Comparison of ENCODE assay signal across 8 cellular contexts in the genomic region with DNA sequence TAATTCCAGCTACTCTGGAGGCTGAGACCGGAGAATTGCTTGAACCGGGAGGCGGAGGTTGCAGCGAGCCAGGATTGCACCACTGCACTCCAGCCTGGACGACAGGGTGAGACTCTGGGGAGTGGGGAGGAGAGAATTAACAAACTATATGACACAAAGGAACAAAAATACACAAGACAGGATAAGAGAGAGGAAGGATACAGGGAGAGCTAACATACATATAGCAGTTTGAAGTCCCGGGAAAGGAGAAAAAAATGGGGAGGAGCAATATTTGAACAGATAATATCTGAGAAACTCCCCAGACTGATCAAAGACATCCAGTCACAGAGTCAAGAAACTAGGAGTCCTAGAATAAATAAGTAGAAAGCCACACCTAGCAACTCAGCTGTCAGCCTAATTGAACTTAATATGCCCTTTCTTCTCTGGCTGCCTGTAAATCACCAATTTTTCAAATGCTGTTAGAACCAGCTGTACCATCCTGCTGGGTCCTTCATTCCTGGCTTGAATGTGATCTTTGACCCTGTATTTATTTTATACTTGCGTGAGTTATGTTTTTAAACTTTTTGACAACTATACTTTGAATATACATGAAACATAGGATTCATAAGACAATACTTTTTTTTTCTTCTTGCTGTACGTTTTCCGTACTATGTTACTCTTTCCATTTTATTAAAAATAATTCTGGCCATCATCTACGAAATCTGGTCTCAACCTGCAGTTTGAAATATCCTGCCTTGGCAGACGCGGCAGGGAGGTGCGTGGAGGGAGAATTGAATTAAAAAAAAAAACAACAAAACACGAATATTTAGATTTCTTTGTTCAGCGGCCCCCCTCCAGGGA. TPM values are rescaled to one million over a fixed set of nuclear protein-coding genes. Genes with fewer than 3 reads are reported as not detected.
DNase-seq lines count a peak whose midpoint lies in the region; ATAC-seq, FAIRE-seq and TF ChIP-seq lines count a peak whose summit lies in the region.

No MANE protein-coding gene starts in this region.

- no peak overlapping the region for H3K4me3 Mint-ChIP-seq in natural killer cell
- H3K4me3 Mint-ChIP-seq in CD4-positive, alpha-beta T cell = no peak overlapping the region
- H3K4me3 Mint-ChIP-seq in stimulated activated memory B cell treated with anti-CD40 and anti-IgM and Interleukin-4, amounts not matched to agents 10 μg/mL and 1 μg/mL and 100 μg/mL, for 72 hours = no peak overlapping the region

- no peak for ATAC-seq in GM12878
- ATAC-seq in natural killer cell = no peak
- ATAC-seq in CD4-positive, alpha-beta T cell (ENCODE audit: poor library complexity) = no peak
- no peak for ATAC-seq in stimulated activated memory B cell treated with anti-CD40 and anti-IgM and Interleukin-4, amounts not matched to agents 10 μg/mL and 1 μg/mL and 100 μg/mL, for 72 hours
- ATAC-seq in GM21390 (IDR thresholded peaks at IDR 0.05; ENCODE audit: unreplicated experiment) = no peak

- no peak for TF ChIP-seq RAD21 in GM12878 (IDR thresholded peaks at IDR 0.05; ENCODE audit: insufficient read depth, low read depth, low read length)

- peaks cover 43 to 57% of the 10 kb centered on the region in 2 donors for H3K27me3 Mint-ChIP-seq in natural killer cell (ENCODE audit: low read depth in 2 of 2)
- H3K27me3 Mint-ChIP-seq in CD4-positive, alpha-beta T cell = peaks cover 73% of the 10 kb centered on the region
- H3K27me3 Mint-ChIP-seq in stimulated activated memory B cell treated with anti-CD40 and anti-IgM and Interleukin-4, amounts not matched to agents 10 μg/mL and 1 μg/mL and 100 μg/mL, for 72 hours = peaks cover 44% of the 10 kb centered on the region

- FAIRE-seq in GM12878 (lab: Jason Lieb, UNC) = no peak
- no peak for FAIRE-seq in small intestine (lab: Jason Lieb, UNC)

- H2AFZ ChIP-seq in GM12878 (ENCODE audit: control insufficient read depth, low read depth, low read length) = no peak overlapping the region

- H3K79me2 ChIP-seq in GM12878 (ENCODE audit: control insufficient read depth, insufficient read depth, low read length) = no peaks in the 10 kb centered on the region

- H3K9me3 ChIP-seq in HUES6 (ENCODE audit: control insufficient read depth, insufficient read depth, low read depth, low read length) (peaks cover 12% of the 10 kb centered on the region), GM12878 (replicated peaks; ENCODE audit: control insufficient read depth, insufficient read depth, low read length) (no peaks in the 10 kb centered on the region; the same call in 2 of the 3 replicates), small intestine (ENCODE audit: control insufficient read depth, low read depth) (no peaks in the 10 kb centered on the region)
- peaks cover 13% of the 10 kb centered on the region for H3K9me3 ChIP-seq in CD4-positive, alpha-beta T cell (ENCODE audit: control insufficient read depth, low read length)

- SMC1A ChIA-PET in GM12878 (lab: Charles Lee; ENCODE audit: uncharacterized antibody, unreplicated experiment) = no interaction called here

- H3K4me3 ChIP-seq in HUES6 (ENCODE audit: low read depth, low read length) (peak overlapping the region; percentile 72), GM12878 (peak overlapping the region; percentile 36; the same call in 1 of the 2 replicates), small intestine (ENCODE audit: low read depth in 1 of 2, low read length in 2 of 2) (peak overlapping the region; percentile 56 to 65)

- DNase-seq in GM12878 (ENCODE audit: low read depth, low spot score) = no peak
- peak; percentile 86 for DNase-seq in small intestine
- DNase-seq in natural killer cell = no peak
- DNase-seq in CD4-positive, alpha-beta T cell = no peak

- TF ChIP-seq POLR2A in GM12878 (IDR thresholded peaks at IDR 0.05; ENCODE audit: low read depth, low read length) = no peak

- H3K9me3 Mint-ChIP-seq in natural killer cell = peaks cover 2 to 4% of the 10 kb centered on the region in 2 donors
- peaks cover 4% of the 10 kb centered on the region for H3K9me3 Mint-ChIP-seq in CD4-positive, alpha-beta T cell
- H3K9me3 Mint-ChIP-seq in stimulated activated memory B cell treated with anti-CD40 and anti-IgM and Interleukin-4, amounts not matched to agents 10 μg/mL and 1 μg/mL and 100 μg/mL, for 72 hours = peaks cover 6% of the 10 kb centered on the region

- in situ Hi-C loops in GM12878 (cut with MboI) = no loop called here

- no TSS peak for BruUV-seq in GM12878 (replicated peaks; lab: Mats Ljungman, UMichigan)

- H3K27me3 ChIP-seq in HUES6 (ENCODE audit: control insufficient read depth, insufficient read depth, low read length) = peaks cover 31% of the 10 kb centered on the region
- H3K27me3 ChIP-seq in GM12878 (replicated peaks in 1 of 2; ENCODE audit: control insufficient read depth in 2 of 2, insufficient read depth in 2 of 2, low read length in 1 of 2) = peaks cover 5 to 8% of the 10 kb centered on the region in 2 experiments; a peak in 3 of 4 replicates
- H3K27me3 ChIP-seq in layer of hippocampus (ENCODE audit: control insufficient read depth, insufficient read depth, low read length) = no peaks in the 10 kb centered on the region
- no peaks in the 10 kb centered on the region for H3K27me3 ChIP-seq in small intestine (ENCODE audit: control insufficient read depth in 2 of 2, insufficient read depth in 2 of 2, low read length in 2 of 2)
- H3K27me3 ChIP-seq in CD4-positive, alpha-beta T cell (ENCODE audit: control insufficient read depth, insufficient read depth, low read length) = peaks cover 28% of the 10 kb centered on the region

- H4K20me1 ChIP-seq in GM12878 (ENCODE audit: control insufficient read depth, insufficient read depth) = no peaks in the 10 kb centered on the region

- H3K27ac Mint-ChIP-seq in natural killer cell = no peak overlapping the region
- no peak overlapping the region for H3K27ac Mint-ChIP-seq in CD4-positive, alpha-beta T cell
- H3K27ac Mint-ChIP-seq in stimulated activated memory B cell treated with anti-CD40 and anti-IgM and Interleukin-4, amounts not matched to agents 10 μg/mL and 1 μg/mL and 100 μg/mL, for 72 hours = no peak overlapping the region

- TF ChIP-seq EP300 in GM12878 (IDR thresholded peaks at IDR 0.05; ENCODE audit: borderline replicate concordance in 1 of 2, control insufficient read depth in 1 of 2, low read depth in 2 of 2, low read length in 2 of 2) = no peak

- H3K36me3 Mint-ChIP-seq in natural killer cell = peaks cover 8% of the 10 kb centered on the region
- H3K36me3 Mint-ChIP-seq in CD4-positive, alpha-beta T cell (ENCODE audit: low read depth) = peaks cover 15% of the 10 kb centered on the region
- peaks cover 27% of the 10 kb centered on the region for H3K36me3 Mint-ChIP-seq in stimulated activated memory B cell treated with anti-CD40 and anti-IgM and Interleukin-4, amounts not matched to agents 10 μg/mL and 1 μg/mL and 100 μg/mL, for 72 hours

- POLR2A ChIA-PET in GM12878 (lab: Charles Lee) = no interaction called here
- POLR2A ChIA-PET in CD4-positive, alpha-beta T cell (lab: Charles Lee) = interaction anchor here (0.6 kb wide), 1 partner anchor 832 kb away, joined by 3 read pairs; no protein-coding TSS in a partner anchor

- H3K9ac ChIP-seq in HUES6 (ENCODE audit: low read length) = peak overlapping the region; percentile 70
- no peak overlapping the region for H3K9ac ChIP-seq in GM12878 (ENCODE audit: control insufficient read depth, insufficient read depth, low read length)

- H3K4me1 Mint-ChIP-seq in natural killer cell = no peaks in the 10 kb centered on the region
- H3K4me1 Mint-ChIP-seq in CD4-positive, alpha-beta T cell (ENCODE audit: low read depth) = peaks cover 7% of the 10 kb centered on the region
- H3K4me1 Mint-ChIP-seq in stimulated activated memory B cell treated with anti-CD40 and anti-IgM and Interleukin-4, amounts not matched to agents 10 μg/mL and 1 μg/mL and 100 μg/mL, for 72 hours = no peaks in the 10 kb centered on the region

- H3K4me2 ChIP-seq in GM12878 (ENCODE audit: control insufficient read depth, insufficient read depth) = peak overlapping the region; percentile 19

- H3K4me1 ChIP-seq in HUES6 (ENCODE audit: control insufficient read depth, insufficient read depth, low read length) (peaks cover 13% of the 10 kb centered on the region; the same call in 1 of the 2 replicates), GM12878 (ENCODE audit: control insufficient read depth, insufficient read depth, low read length) (no peaks in the 10 kb centered on the region), small intestine (ENCODE audit: control insufficient read depth in 2 of 2, insufficient read depth in 1 of 2, low read depth in 1 of 2, low read length in 1 of 2) (peaks cover 2 to 6% of the 10 kb centered on the region in 2 donors)

- RAD21 ChIA-PET in GM12878 (lab: Charles Lee; ENCODE audit: unreplicated experiment) = no interaction called here

- WGBS in GM12878 (ENCODE audit: insufficient coverage, insufficient replicate concordance, low lambda C conversion rate, missing lambda C conversion rate) = 66% methylated on average over 14 of the region's 15 CpGs
- whole genome bisulfite sequencing in small intestine, 3 donors = 14 to 29% (median 25%) methylated on average over 15 of the region's 15 CpGs

- CTCF ChIA-PET in GM12878 (lab: Yijun Ruan, JAX) = interaction anchor here (0.9 kb wide), 2 partner anchors 66 to 122 kb away, joined by 3 read pairs; no protein-coding TSS in a partner anchor
- CTCF ChIA-PET in CD4-positive, alpha-beta T cell (lab: Charles Lee) = no interaction called here

- TF ChIP-seq CTCF in GM12878 (IDR thresholded peaks at IDR 0.05 in 2 of 3, conservative IDR thresholded peaks at IDR 0.05 in 1 of 3; ENCODE audit: control insufficient read depth in 2 of 3, extremely low read depth in 1 of 3, insufficient read depth in 1 of 3, low read depth in 3 of 3, low read length in 3 of 3) (no peak), natural killer cell (IDR thresholded peaks at IDR 0.05) (no peak)
- TF ChIP-seq CTCF in CD4-positive, alpha-beta T cell (IDR thresholded peaks at IDR 0.05) = no peak

- intact Hi-C loops in GM12878 (cut with micrococcal nuclease; ENCODE audit: unreplicated experiment) = no loop called here
- intact Hi-C loops in natural killer cell (cut with micrococcal nuclease) = no loop called here
- intact Hi-C loops in CD4-positive, alpha-beta T cell (cut with DNase I, micrococcal nuclease) = no loop called here

- H3K36me3 ChIP-seq in HUES6 (ENCODE audit: control insufficient read depth, insufficient read depth, low read length) (no peaks in the 10 kb centered on the region), GM12878 (ENCODE audit: control insufficient read depth in 2 of 2, insufficient read depth in 2 of 2, low read length in 1 of 2) (no peaks in the 10 kb centered on the region), small intestine (ENCODE audit: control insufficient read depth in 2 of 2, insufficient read depth in 2 of 2, low read length in 2 of 2) (no peaks in the 10 kb centered on the region)

- H3K27ac ChIP-seq in HUES6 (ENCODE audit: low read depth, low read length) (no peak overlapping the region; the same call in 1 of the 2 replicates), GM12878 (ENCODE audit: control insufficient read depth, insufficient read depth) (no peak overlapping the region), layer of hippocampus (ENCODE audit: low read depth, low read length) (peak overlapping the region; percentile 86), small intestine (ENCODE audit: low read depth in 1 of 2, low read length in 1 of 2) (peak overlapping the region; percentile 77 to 91)
- no peak overlapping the region for H3K27ac ChIP-seq in CD4-positive, alpha-beta T cell (ENCODE audit: low read depth, low read length)

RNA-seq across cellular contexts. Expression of a gene that starts 0.9 kb away (rescaled TPM):
- total RNA-seq in GM12878 (2013; cell fraction: nucleolus; rRNA removed) = 0.27 and 0.79 TPM in 2 replicates
- total RNA-seq in GM12878 (2014; rRNA removed) = 0.28 and 0.60 TPM in 2 replicates
- total RNA-seq in GM12878 (2014; rRNA removed; fragmentation: Illumina TruSeq; extraction: Trizol) = not detected in 2 replicates
- 0.61 and 0.72 TPM in 2 replicates for total RNA-seq in GM12878 (2021)
- not detected for polyA plus RNA-seq in GM12878 (2011; ENCODE audit: low read depth)
- 0.11 and 0.19 TPM in 2 replicates for polyA plus RNA-seq in GM12878 (2011; rRNA removed)
- polyA plus RNA-seq in GM12878 (2011; cell fraction: cytosol; rRNA removed) = 0.32 and 0.34 TPM in 2 replicates
- polyA plus RNA-seq in GM12878 (2011; cell fraction: nucleus; rRNA removed) = 0.16 and 0.28 TPM in 2 replicates
- polyA plus RNA-seq in GM12878 (2012) = 0.27 and 0.43 TPM in 2 replicates
- 0.22 TPM in 1 of 2 replicates, not detected in the other for polyA plus RNA-seq in GM12878 (2014; fragmentation: Illumina TruSeq; extraction: Trizol)
- under 1 TPM in 1 of 2 experiments, not detected in 1; 0.13 TPM for polyA plus RNA-seq in GM12878 (2014; fragmentation: Nextera tagmentation; extraction: Ambion mirVana)
- 0.10 and 0.35 TPM in 2 replicates for polyA plus RNA-seq in GM12878 (2014; rRNA removed)
- polyA plus RNA-seq in GM12878 (2016; fragmentation: Nextera tagmentation; extraction: Ambion mirVana) = under 1 TPM; 0.12 to 0.14 TPM
- 0.21 TPM in 1 of 2 replicates, not detected in the other for polyA minus RNA-seq in GM12878 (2011; rRNA and poly(A)+ RNA removed)
- polyA minus RNA-seq in GM12878 (2011; cell fraction: cytosol; rRNA and poly(A)+ RNA removed) = not detected in 2 replicates
- polyA minus RNA-seq in GM12878 (2011; cell fraction: nucleus; rRNA and poly(A)+ RNA removed) = not detected in 2 replicates
- 100 to 1,000 TPM in 1 of 3 donors, 10 to 100 TPM in 2; 46.7 to 114 (median 83.0) TPM for polyA plus RNA-seq in small intestine
- 1 to 10 TPM in 1 of 3 donors, under 1 TPM in 1, not detected in 1; 0.61 to 1.6 TPM for total RNA-seq in natural killer cell
- under 1 TPM in 1 of 2 experiments, not detected in 1; 0.28 TPM for total RNA-seq in CD4-positive, alpha-beta T cell

RNA-seq across cellular contexts. Expression of a gene that starts 50.5 kb away (rescaled TPM):
- 0.17 TPM in 1 of 2 replicates, not detected in the other for total RNA-seq in GM12878 (2013; cell fraction: nucleolus; rRNA removed)
- total RNA-seq in GM12878 (2014; rRNA removed) = 0.06 TPM in 1 of 2 replicates, not detected in the other
- not detected in 2 replicates for total RNA-seq in GM12878 (2014; rRNA removed; fragmentation: Illumina TruSeq; extraction: Trizol)
- total RNA-seq in GM12878 (2021) = not detected in 2 replicates
- polyA plus RNA-seq in GM12878 (2011; ENCODE audit: low read depth) = not detected
- 0.04 TPM in 1 of 2 replicates, not detected in the other for polyA plus RNA-seq in GM12878 (2011; rRNA removed)
- 0.04 TPM in 1 of 2 replicates, not detected in the other for polyA plus RNA-seq in GM12878 (2011; cell fraction: cytosol; rRNA removed)
- 0.46 and 0.56 TPM in 2 replicates for polyA plus RNA-seq in GM12878 (2011; cell fraction: nucleus; rRNA removed)
- polyA plus RNA-seq in GM12878 (2012) = not detected in 2 replicates
- 0.10 TPM in 1 of 2 replicates, not detected in the other for polyA plus RNA-seq in GM12878 (2014; fragmentation: Illumina TruSeq; extraction: Trizol)
- polyA plus RNA-seq in GM12878 (2014; fragmentation: Nextera tagmentation; extraction: Ambion mirVana) = not detected
- polyA plus RNA-seq in GM12878 (2014; rRNA removed) = 0.12 TPM in 1 of 2 replicates, not detected in the other
- not detected for polyA plus RNA-seq in GM12878 (2016; fragmentation: Nextera tagmentation; extraction: Ambion mirVana)
- 0.15 TPM in 1 of 2 replicates, not detected in the other for polyA minus RNA-seq in GM12878 (2011; rRNA and poly(A)+ RNA removed)
- polyA minus RNA-seq in GM12878 (2011; cell fraction: cytosol; rRNA and poly(A)+ RNA removed) = not detected in 2 replicates
- not detected in 2 replicates for polyA minus RNA-seq in GM12878 (2011; cell fraction: nucleus; rRNA and poly(A)+ RNA removed)
- polyA plus RNA-seq in small intestine = not detected
- not detected for total RNA-seq in natural killer cell
- total RNA-seq in CD4-positive, alpha-beta T cell = not detected

Comparison
In these comparisons a context has a peak if more than half of its experiments do, and no peak if none do; other contexts are left out.
1. H3K27ac ChIP-seq: peak in layer of hippocampus (single experiment) and small intestine (2 of 2); none in HUES6 (single experiment), GM12878 (single experiment) and CD4-positive, alpha-beta T cell (single experiment).
2. Peak in every context shown above with its lines, with median percentiles within 50 percentile points of each other: H3K4me3 ChIP-seq.